ENCODE assay signal across 34 cellular contexts in the genomic region with DNA sequence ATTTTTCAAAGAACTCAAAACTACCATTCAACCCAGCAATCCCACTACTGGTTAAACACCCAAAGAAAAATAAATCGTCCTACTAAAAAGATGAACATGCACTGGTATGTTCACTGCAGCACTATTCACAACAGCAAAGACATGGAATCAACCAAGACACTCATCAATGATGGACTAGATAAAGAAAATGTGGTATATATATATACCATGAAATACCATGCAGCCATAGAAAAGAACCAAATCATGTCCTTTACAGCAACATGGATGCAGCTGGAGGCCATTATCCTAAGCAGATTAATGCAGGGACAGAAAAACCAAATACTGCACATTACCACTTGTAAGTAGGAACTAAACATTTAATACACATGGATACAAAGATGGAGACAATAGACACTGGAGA.
"Had no signal": no experiment of that assay in that cellular context is flagged by ENCODE, and none has a peak within 500 bp of the region (broad histone marks: within the 10 kb centered on the region; RNA-seq: fewer than 3 reads in every experiment).

No MANE protein-coding gene starts in this region.

- H3K4me3 ChIP-seq: MG63 had no signal

- DNase-seq: Karpas-422, Kasumi-1, MG63, MM.1S, MV-4-11, NCI-H1048, NCI-H1092, NCI-H1092 treated with DMSO at 0.1 percent for 48 hours, NCI-H1105, NCI-H1105 treated with DMSO at 0.1 percent for 48 hours, NCI-H1417, NCI-H1417 treated with DMSO at 0.1 percent for 48 hours, NCI-H1436, NCI-H1436 treated with DMSO at 0.1 percent for 48 hours, NCI-H146, NCI-H1694, NCI-H1694 treated with DMSO at 0.1 percent for 48 hours, NCI-H187, NCI-H187 treated with DMSO at 0.1 percent for 48 hours, NCI-H1930, NCI-H2029, NCI-H2029 treated with DMSO at 0.1 percent for 48 hours, NCI-H2081, NCI-H2081 treated with DMSO at 0.1 percent for 48 hours, NCI-H2107, NCI-H2171, NCI-H2171 treated with DMSO at 0.1 percent for 48 hours, NCI-H2227 treated with DMSO at 0.1 percent for 48 hours, NCI-H226, NCI-H345, NCI-H446, NCI-H446 treated with DMSO at 0.1 percent for 48 hours, NCI-H510A, NCI-H510A treated with DMSO at 0.1 percent for 48 hours had no signal

- H3K36me3 ChIP-seq: MG63 had no signal

- H3K9me3 ChIP-seq: MG63 had no signal

- H3K27me3 ChIP-seq: MG63 had no signal
